14 cellular contexts compared by ENCODE assay signal in genomic region chr9:77735515-77735914, GRCh38.
DNase-seq lines count a peak whose midpoint lies in the region; ATAC-seq, FAIRE-seq and TF ChIP-seq lines count a peak whose summit lies in the region.
"Had no signal": no experiment of that assay in that cellular context is flagged by ENCODE, and none has a peak within 500 bp of the region (broad histone marks: within the 10 kb centered on the region; RNA-seq: fewer than 3 reads in every experiment).

No MANE protein-coding gene starts in this region.

- H4K12ac ChIP-seq in trophoblast cell (ENCODE audit: low read depth, low read length): no peak overlapping the region

- no peak overlapping the region for H2AFZ ChIP-seq in GM12878 (ENCODE audit: control insufficient read depth, low read depth, low read length)
- H2AFZ ChIP-seq in trophoblast cell (ENCODE audit: insufficient read depth, low read length, poor library complexity): no peak overlapping the region

- H3K4ac ChIP-seq in trophoblast cell (ENCODE audit: low read depth, low read length): peak overlapping the region; percentile 1

- no peak for TF ChIP-seq POLR2A in GM12878 (IDR thresholded peaks at IDR 0.05; ENCODE audit: low read depth, low read length)

- H3K4me3 ChIP-seq in GM12878 (peak overlapping the region; percentile 25; the same call in 1 of the 2 replicates), trophoblast cell (ENCODE audit: low read depth, low read length) (no peak overlapping the region)
- H3K4me3 ChIP-seq: thoracic aorta had no signal

- H3K79me2 ChIP-seq in GM12878 (ENCODE audit: control insufficient read depth, insufficient read depth, low read length) (no peaks in the 10 kb centered on the region), trophoblast cell (ENCODE audit: control insufficient read depth, insufficient read depth, low read length, poor library complexity) (no peaks in the 10 kb centered on the region)

- H3K9ac ChIP-seq in GM12878 (ENCODE audit: control insufficient read depth, insufficient read depth, low read length) (no peak overlapping the region), trophoblast cell (ENCODE audit: low read length) (no peak overlapping the region)

- H3K27me3 ChIP-seq in GM12878 (replicated peaks in 1 of 2; ENCODE audit: control insufficient read depth in 2 of 2, insufficient read depth in 2 of 2, low read length in 1 of 2) (no peaks in the 10 kb centered on the region), trophoblast cell (ENCODE audit: insufficient read depth, low read length) (no peaks in the 10 kb centered on the region)

- no peak for TF ChIP-seq EP300 in GM12878 (IDR thresholded peaks at IDR 0.05; ENCODE audit: borderline replicate concordance in 1 of 2, control insufficient read depth in 1 of 2, low read depth in 2 of 2, low read length in 2 of 2)

- 28% methylated on average over 5 of the region's 5 CpGs for WGBS in GM12878 (ENCODE audit: insufficient coverage, insufficient replicate concordance, low lambda C conversion rate, missing lambda C conversion rate)
- WGBS in trophoblast cell (ENCODE audit: extremely low coverage, insufficient coverage, insufficient read length): no CpG with 5 or more reads among the region's 5 CpGs

- CTCF ChIA-PET in GM12878 (lab: Yijun Ruan, JAX): interaction anchor here (0.8 to 1.5 kb wide), 3 partner anchors 18 to 278 kb away, joined by 3 to 5 read pairs (median 4); no protein-coding TSS in a partner anchor

- SMC1A ChIA-PET in GM12878 (lab: Charles Lee; ENCODE audit: uncharacterized antibody, unreplicated experiment): interaction anchor here (1.2 to 1.6 kb wide), 2 partner anchors 12 to 18 kb away, joined by 4 to 5 read pairs; no protein-coding TSS in a partner anchor

- RAD21 ChIA-PET in GM12878 (lab: Charles Lee; ENCODE audit: unreplicated experiment): no interaction called here

- peak overlapping the region; percentile 4 for H4K8ac ChIP-seq in trophoblast cell (ENCODE audit: low read depth, low read length)

- peak; percentile 53 for DNase-seq in GM03348 (ENCODE audit: low spot score)
- no peak for DNase-seq in GM12878 (ENCODE audit: low read depth, low spot score)
- peak; percentile 28 for DNase-seq in left cardiac atrium
- DNase-seq in trophoblast cell: peak; percentile 52 to 89
- DNase-seq in NCI-H2196 (lab: John Stamatoyannopoulos, UW; ENCODE audit: unreplicated experiment): no peak
- no peak for DNase-seq in AML-193 (lab: John Stamatoyannopoulos, UW)
- DNase-seq in NCI-H1436 (lab: John Stamatoyannopoulos, UW): no peak
- DNase-seq in KG1 (lab: John Stamatoyannopoulos, UW): no peak
- DNase-seq: activated CD4-positive, alpha-beta T cell treated with anti-CD3 and anti-CD28 coated beads, Interleukin-2, amount 50 U/mL, for 48 hours; amniotic stem cell; DMS 273 treated with DMSO at 0.1 percent for 48 hours; effector memory CD4-positive, alpha-beta T cell; NCI-H774 had no signal

- no peak for ATAC-seq in GM12878
- ATAC-seq in left cardiac atrium: peak; percentile 57 to 59

- peak overlapping the region; percentile 44 for H4K91ac ChIP-seq in trophoblast cell (ENCODE audit: low read depth, low read length)

- H2AK5ac ChIP-seq in trophoblast cell (ENCODE audit: low read length): peak overlapping the region; percentile 30

- no peaks in the 10 kb centered on the region for H3K9me3 ChIP-seq in GM12878 (replicated peaks; ENCODE audit: control insufficient read depth, insufficient read depth, low read length)
- H3K9me3 ChIP-seq in trophoblast cell (ENCODE audit: insufficient read depth, low read depth, low read length): no peaks in the 10 kb centered on the region
- H3K9me3 ChIP-seq: thoracic aorta had no signal

- H3K4me1 ChIP-seq in GM12878 (ENCODE audit: control insufficient read depth, insufficient read depth, low read length): no peaks in the 10 kb centered on the region; the same call in 1 of the 2 replicates
- peaks cover 10% of the 10 kb centered on the region in 2 experiments for H3K4me1 ChIP-seq in trophoblast cell (ENCODE audit: control insufficient read depth in 1 of 2, insufficient read depth in 2 of 2, low read length in 2 of 2)

- no peak overlapping the region for H3K23ac ChIP-seq in trophoblast cell (ENCODE audit: low read length)

- intact Hi-C loops in GM12878 (cut with micrococcal nuclease; ENCODE audit: unreplicated experiment) (no loop called here), left cardiac atrium (cut with DNase I) (no loop called here)

- H2BK12ac ChIP-seq in trophoblast cell (ENCODE audit: low read length): peak overlapping the region; percentile 7

- POLR2A ChIA-PET in GM12878 (lab: Charles Lee): no interaction called here

- peaks cover 5% of the 10 kb centered on the region for H3K79me1 ChIP-seq in trophoblast cell (ENCODE audit: low read length)

- no peak overlapping the region for H3K18ac ChIP-seq in trophoblast cell (ENCODE audit: low read length)

- no peak overlapping the region for H3K27ac ChIP-seq in GM12878 (ENCODE audit: control insufficient read depth, insufficient read depth)
- peak overlapping the region; percentile 72 for H3K27ac ChIP-seq in trophoblast cell (ENCODE audit: low read depth, low read length)
- H3K27ac ChIP-seq: thoracic aorta had no signal

- H2BK5ac ChIP-seq in trophoblast cell (ENCODE audit: low read depth, low read length, poor library complexity): peak overlapping the region; percentile 5

- H3K14ac ChIP-seq in trophoblast cell (ENCODE audit: low read length): peak overlapping the region; percentile 66

- FAIRE-seq in GM12878 (lab: Jason Lieb, UNC): no peak

- BruUV-seq in GM12878 (replicated peaks; lab: Mats Ljungman, UMichigan): no TSS peak

- no peaks in the 10 kb centered on the region for H3K36me3 ChIP-seq in GM12878 (ENCODE audit: control insufficient read depth in 2 of 2, insufficient read depth in 2 of 2, low read length in 1 of 2)
- peaks cover 0 to 3% of the 10 kb centered on the region in 2 experiments for H3K36me3 ChIP-seq in trophoblast cell (ENCODE audit: control insufficient read depth in 1 of 2, insufficient read depth in 2 of 2, low read length in 2 of 2)
- H3K36me3 ChIP-seq: thoracic aorta had no signal

- peak overlapping the region; percentile 50 for H2BK120ac ChIP-seq in trophoblast cell (ENCODE audit: insufficient read depth, low read length, poor library complexity)

- H3K4me2 ChIP-seq in GM12878 (ENCODE audit: control insufficient read depth, insufficient read depth): no peak overlapping the region
- H3K4me2 ChIP-seq in trophoblast cell (ENCODE audit: low read length): no peak overlapping the region

- in situ Hi-C loops in GM12878 (cut with MboI): no loop called here

- TF ChIP-seq CTCF in GM12878 (IDR thresholded peaks at IDR 0.05 in 2 of 3, conservative IDR thresholded peaks at IDR 0.05 in 1 of 3; ENCODE audit: control insufficient read depth in 2 of 3, extremely low read depth in 1 of 3, insufficient read depth in 1 of 3, low read depth in 3 of 3, low read length in 3 of 3): no peak

- TF ChIP-seq RAD21 in GM12878 (IDR thresholded peaks at IDR 0.05; ENCODE audit: insufficient read depth, low read depth, low read length): no peak

- H4K20me1 ChIP-seq in GM12878 (ENCODE audit: control insufficient read depth, insufficient read depth): no peaks in the 10 kb centered on the region

TF ChIP-seq in GM12878, 131 proteins besides CTCF, POLR2A, EP300 and RAD21 (continues in another document):
- TF ChIP-seq RAD51 (IDR thresholded peaks at IDR 0.05): no peak
- TF ChIP-seq ZNF217 (IDR thresholded peaks at IDR 0.05): no peak
- TF ChIP-seq POLR2AphosphoS5 (IDR thresholded peaks at IDR 0.05; ENCODE audit: low read length): no peak
- no peak for TF ChIP-seq NFIC (IDR thresholded peaks at IDR 0.05; ENCODE audit: low read depth, low read length)
- TF ChIP-seq IRF5 (IDR thresholded peaks at IDR 0.05; ENCODE audit: borderline replicate concordance): no peak
- no peak for TF ChIP-seq ZBTB11 (CRISPR knock-in tag; IDR thresholded peaks at IDR 0.05)

Comparison
In these comparisons a context has a peak if more than half of its experiments do, and no peak if none do; other contexts are left out.
1. DNase-seq: peak in GM03348 (single experiment), left cardiac atrium (single experiment) and trophoblast cell (2 of 2); none in GM12878 (single experiment), NCI-H2196 (single experiment), AML-193 (0 of 2), NCI-H1436 (single experiment) and KG1 (single experiment).